Comparison of ENCODE assay signal across 19 cellular contexts in genomic region chr2:37816036-37816435, GRCh38.
DNase-seq lines count a peak whose midpoint lies in the region; ATAC-seq, FAIRE-seq and TF ChIP-seq lines count a peak whose summit lies in the region.
"Had no signal": no experiment of that assay in that cellular context is flagged by ENCODE, and none has a peak within 500 bp of the region (broad histone marks: within the 10 kb centered on the region; RNA-seq: fewer than 3 reads in every experiment).

No MANE protein-coding gene starts in this region.

- H3K79me1 ChIP-seq in mesenchymal stem cell (replicated peaks; ENCODE audit: low read length, poor library complexity, severe bottlenecking) = no peaks in the 10 kb centered on the region

- no peak overlapping the region for H2AFZ ChIP-seq in mesenchymal stem cell (ENCODE audit: low read depth, low read length)
- H2AFZ ChIP-seq: GM23338 had no signal

- no peak overlapping the region for H3K9ac ChIP-seq in mesenchymal stem cell (ENCODE audit: low read length)

- no peak overlapping the region for H2BK120ac ChIP-seq in mesenchymal stem cell (ENCODE audit: low read depth, low read length)

- H3K18ac ChIP-seq in mesenchymal stem cell (ENCODE audit: low read depth in 1 of 2, low read length in 2 of 2) = peak overlapping the region in 1 of 2 experiments; percentile 4

- peak overlapping the region in 1 of 2 experiments; percentile 49 for H3K14ac ChIP-seq in mesenchymal stem cell (ENCODE audit: low read length in 2 of 2)

- TF ChIP-seq CTCF in spleen (IDR thresholded peaks at IDR 0.05 in 8 of 11, conservative IDR thresholded peaks at IDR 0.05 in 3 of 11) = no peak
- TF ChIP-seq CTCF in right atrium auricular region (IDR thresholded peaks at IDR 0.05) = no peak
- no peak for TF ChIP-seq CTCF in prostate gland (IDR thresholded peaks at IDR 0.05)

- H2BK15ac ChIP-seq in mesenchymal stem cell (ENCODE audit: low read depth, poor library complexity, severe bottlenecking) = no peak overlapping the region

- WGBS in mesenchymal stem cell = 67% methylated on average over 5 of the region's 8 CpGs
- 83 to 94% (median 85%) methylated on average over 8 of the region's 8 CpGs for WGBS in spleen, 5 donors
- 95% methylated on average over 8 of the region's 8 CpGs for WGBS in prostate gland

- no peak overlapping the region for H4K91ac ChIP-seq in mesenchymal stem cell (ENCODE audit: low read length)

- no peak overlapping the region for H3K27ac ChIP-seq in mesenchymal stem cell (ENCODE audit: low read length, poor library complexity, severe bottlenecking)
- no peak overlapping the region for H3K27ac ChIP-seq in spleen
- no peak overlapping the region for H3K27ac ChIP-seq in right atrium auricular region
- no peak overlapping the region for H3K27ac ChIP-seq in prostate gland

- H3K23ac ChIP-seq in mesenchymal stem cell (ENCODE audit: low read length in 2 of 2) = no peak overlapping the region

- H3K4me2 ChIP-seq in mesenchymal stem cell (ENCODE audit: low read length, poor library complexity, severe bottlenecking) = no peak overlapping the region
- H3K4me2 ChIP-seq: GM23338 had no signal

- TF ChIP-seq POLR2A in H54 (IDR thresholded peaks at IDR 0.05; ENCODE audit: low read depth, low read length) (no peak), spleen (IDR thresholded peaks at IDR 0.05) (no peak), prostate gland (IDR thresholded peaks at IDR 0.05) (no peak)

- H2BK5ac ChIP-seq in mesenchymal stem cell (ENCODE audit: low read depth, low read length, poor library complexity, severe bottlenecking) = no peak overlapping the region

- peak; percentile 87 for FAIRE-seq in H54 (lab: Jason Lieb, UNC)
- FAIRE-seq: GM12878, GM19239 had no signal

- H2BK12ac ChIP-seq in mesenchymal stem cell (ENCODE audit: low read length in 2 of 2) = peak overlapping the region in 1 of 2 experiments; percentile 77

- H3K4ac ChIP-seq in mesenchymal stem cell (ENCODE audit: low read depth in 1 of 2, low read length in 2 of 2) = no peak overlapping the region

- intact Hi-C loops in spleen (cut with DNase I; ENCODE audit: low total_unique reads) = no loop called here
- intact Hi-C loops in prostate gland (cut with DNase I) = no loop called here

- peaks cover 6% of the 10 kb centered on the region for H3K9me3 ChIP-seq in mesenchymal stem cell (ENCODE audit: control insufficient read depth, low read length)
- H3K9me3 ChIP-seq in spleen = peaks cover 0 to 6% (median 2%) of the 10 kb centered on the region in 8 donors
- H3K9me3 ChIP-seq in right atrium auricular region = peaks cover 0 to 6% of the 10 kb centered on the region in 2 donors
- H3K9me3 ChIP-seq in prostate gland = no peaks in the 10 kb centered on the region
- H3K9me3 ChIP-seq: HAP-1 had no signal

- H3K4me1 ChIP-seq in mesenchymal stem cell (ENCODE audit: control insufficient read depth, insufficient read depth, low read depth, low read length) (peaks cover 3% of the 10 kb centered on the region), spleen (peaks cover 0 to 10% (median 0%) of the 10 kb centered on the region in 6 donors), right atrium auricular region (no peaks in the 10 kb centered on the region), prostate gland (replicated peaks) (no peaks in the 10 kb centered on the region)
- H3K4me1 ChIP-seq: HAP-1 had no signal

- peak overlapping the region; percentile 49 for H2AK5ac ChIP-seq in mesenchymal stem cell (ENCODE audit: low read length, severe bottlenecking)

- H3K36me3 ChIP-seq in mesenchymal stem cell (ENCODE audit: control insufficient read depth in 1 of 2, insufficient read depth in 2 of 2, low read depth in 1 of 2, low read length in 2 of 2) = no peaks in the 10 kb centered on the region
- no peaks in the 10 kb centered on the region for H3K36me3 ChIP-seq in spleen
- H3K36me3 ChIP-seq in right atrium auricular region = no peaks in the 10 kb centered on the region
- no peaks in the 10 kb centered on the region for H3K36me3 ChIP-seq in prostate gland
- H3K36me3 ChIP-seq: HAP-1 had no signal

- H3K4me3 ChIP-seq in mesenchymal stem cell (ENCODE audit: insufficient read depth in 1 of 2, low read depth in 1 of 2, low read length in 2 of 2) = no peak overlapping the region
- no peak overlapping the region for H3K4me3 ChIP-seq in spleen
- no peak overlapping the region for H3K4me3 ChIP-seq in right atrium auricular region
- no peak overlapping the region for H3K4me3 ChIP-seq in prostate gland
- H3K4me3 ChIP-seq: GM12878, GM23338, HAP-1 had no signal

- DNase-seq in ELR (ENCODE audit: low read depth) = peak; percentile 29
- DNase-seq in H54 (ENCODE audit: insufficient read length, low spot score) = peak; percentile 53
- peak; percentile 24 for DNase-seq in MV-4-11 (lab: John Stamatoyannopoulos, UW)
- DNase-seq in mesenchymal stem cell = peak; percentile 36
- no peak for DNase-seq in spleen
- no peak for DNase-seq in right atrium auricular region (ENCODE audit: low spot score)
- DNase-seq in prostate gland (ENCODE audit: low spot score) = no peak
- DNase-seq: C1 segment of cervical spinal cord; CD4-positive, alpha-beta memory T cell; COR-L47; DMS153; DND-41; GDM1; HFFc6 had no signal

- no peaks in the 10 kb centered on the region for H3K27me3 ChIP-seq in mesenchymal stem cell (ENCODE audit: control insufficient read depth in 1 of 2, insufficient read depth in 1 of 2, low read length in 2 of 2)
- no peaks in the 10 kb centered on the region for H3K27me3 ChIP-seq in spleen (replicated peaks in 1 of 7)
- no peaks in the 10 kb centered on the region for H3K27me3 ChIP-seq in right atrium auricular region
- H3K27me3 ChIP-seq in prostate gland (replicated peaks; ENCODE audit: insufficient read depth) = no peaks in the 10 kb centered on the region

- ATAC-seq in HG03135 (IDR thresholded peaks at IDR 0.05; ENCODE audit: unreplicated experiment) = no peak
- ATAC-seq: GM12878, GM23338 had no signal

- peak overlapping the region; percentile 60 for H4K8ac ChIP-seq in mesenchymal stem cell (ENCODE audit: low read length)

Comparison
In these comparisons a context has a peak if more than half of its experiments do, and no peak if none do; other contexts are left out.
1. DNase-seq: peak in ELR (single experiment), H54 (single experiment), MV-4-11 (single experiment) and mesenchymal stem cell (single experiment); none in spleen (single experiment), right atrium auricular region (single experiment) and prostate gland (single experiment).